7 cellular contexts compared by ENCODE assay signal in the genomic region with DNA sequence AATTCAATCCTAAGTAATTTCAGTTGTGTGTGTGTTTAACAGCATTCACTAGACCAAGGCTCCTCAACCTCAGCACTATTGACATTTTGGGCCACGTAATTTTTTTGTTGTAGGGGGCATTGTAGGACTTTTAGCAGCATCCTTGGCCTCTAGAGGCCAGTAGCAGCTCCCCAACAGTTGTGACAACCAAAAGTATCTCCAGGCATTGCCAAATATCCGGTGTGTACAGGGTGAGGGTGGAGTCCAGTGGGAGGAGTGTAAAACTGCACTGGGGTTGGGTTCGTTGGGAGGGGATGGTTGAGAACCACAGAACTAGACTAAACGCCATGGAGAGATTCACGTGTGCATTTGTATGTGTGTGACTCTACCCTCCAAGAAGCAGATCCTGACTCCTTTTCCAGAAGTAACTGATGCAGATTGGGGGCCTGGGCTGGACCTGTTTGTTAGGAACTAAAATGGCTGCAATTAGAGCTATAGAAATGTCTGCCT. TPM values are rescaled to one million over a fixed set of nuclear protein-coding genes. Genes with fewer than 3 reads are reported as not detected.
A peak's percentile ranks its signal among the peaks of the same experiment; 100 is the strongest.
DNase-seq lines count a peak whose midpoint lies in the region; ATAC-seq and TF ChIP-seq lines count a peak whose summit lies in the region.

No MANE protein-coding gene starts in this region.

- H3K4me3 Mint-ChIP-seq in activated CD8-positive, alpha-beta memory T cell treated with anti-CD3 and anti-CD28 coated beads, Interleukin-2, amount 10 ng/mL, durations not matched to agents 7 days and 5 days, result no peak overlapping the region

- H3K27me3 Mint-ChIP-seq in activated CD8-positive, alpha-beta memory T cell treated with anti-CD3 and anti-CD28 coated beads, Interleukin-2, amount 10 ng/mL, durations not matched to agents 7 days and 5 days, result no peaks in the 10 kb centered on the region

- H3K9me3 Mint-ChIP-seq in activated CD8-positive, alpha-beta memory T cell treated with anti-CD3 and anti-CD28 coated beads, Interleukin-2, amount 10 ng/mL, durations not matched to agents 7 days and 5 days (ENCODE audit: low read depth), result no peaks in the 10 kb centered on the region

- H3K36me3 Mint-ChIP-seq in activated CD8-positive, alpha-beta memory T cell treated with anti-CD3 and anti-CD28 coated beads, Interleukin-2, amount 10 ng/mL, durations not matched to agents 7 days and 5 days, result no peaks in the 10 kb centered on the region

- CTCF ChIA-PET in HEK293 (lab: Yijun Ruan, JAX), result interaction anchor here (0.6 to 1.3 kb wide), 6 partner anchors 9 to 117 kb away, joined by 3 to 5 read pairs (median 4); no protein-coding TSS in a partner anchor
- CTCF ChIA-PET in activated CD8-positive, alpha-beta memory T cell treated with anti-CD3 and anti-CD28 coated beads, Interleukin-2, amount 10 ng/mL, durations not matched to agents 7 days and 5 days (lab: Charles Lee), result interaction anchor here (0.6 to 1.7 kb wide), 13 partner anchors 9 to 356 kb away, joined by 3 to 5 read pairs (median 3); no protein-coding TSS in a partner anchor

- H3K27ac ChIP-seq in HEK293 (ENCODE audit: extremely low read depth, low read depth, low read length), result no peak overlapping the region

- H3K27ac Mint-ChIP-seq in activated CD8-positive, alpha-beta memory T cell treated with anti-CD3 and anti-CD28 coated beads, Interleukin-2, amount 10 ng/mL, durations not matched to agents 7 days and 5 days, result peak overlapping the region; percentile 52

- TF ChIP-seq CTCF in GM10266 (IDR thresholded peaks at IDR 0.05; ENCODE audit: control insufficient read depth, insufficient read depth, low read depth, missing control alignments) (peak; percentile 54), HEK293 (tag by site-specific recombination; IDR thresholded peaks at IDR 0.05) (peak; percentile 76)

- no peaks in the 10 kb centered on the region for H3K9me3 ChIP-seq in HEK293 (ENCODE audit: control insufficient read depth, insufficient read depth, low read depth, low read length)

- no peaks in the 10 kb centered on the region for H3K36me3 ChIP-seq in HEK293 (ENCODE audit: control insufficient read depth in 2 of 2, insufficient read depth in 1 of 2, low read length in 2 of 2)

- no peak overlapping the region for H3K4me3 ChIP-seq in HEK293 (ENCODE audit: low read depth, low read length)

- H3K4me1 ChIP-seq in HEK293 (ENCODE audit: control insufficient read depth, insufficient read depth, low read length), result no peaks in the 10 kb centered on the region

- peak; percentile 100 for ATAC-seq in activated CD8-positive, alpha-beta memory T cell treated with anti-CD3 and anti-CD28 coated beads, Interleukin-2, amount 10 ng/mL, durations not matched to agents 7 days and 5 days

- DNase-seq in GM10266 (ENCODE audit: extremely low spot score) (peak; percentile 73), NCI-H774 (lab: John Stamatoyannopoulos, UW) (peak; percentile 37), germinal center (ENCODE audit: low spot score) (peak; percentile 40), NCI-H1048 (lab: John Stamatoyannopoulos, UW) (no peak)
- peak; percentile 85 for DNase-seq in activated CD8-positive, alpha-beta memory T cell treated with anti-CD3 and anti-CD28 coated beads, Interleukin-2, amount 10 ng/mL, durations not matched to agents 7 days and 5 days
- peak; percentile 21 to 22 for DNase-seq in stimulated activated CD8-positive, alpha-beta memory T cell treated with anti-CD3 and anti-CD28 coated beads, Interleukin-7, amount 100 ng/mL, for 4 hours (ENCODE audit: low read depth in 2 of 2)

- peaks cover 23% of the 10 kb centered on the region for H3K4me1 Mint-ChIP-seq in activated CD8-positive, alpha-beta memory T cell treated with anti-CD3 and anti-CD28 coated beads, Interleukin-2, amount 10 ng/mL, durations not matched to agents 7 days and 5 days

- POLR2A ChIA-PET in HEK293 (lab: Yijun Ruan, JAX), result no interaction called here

TF ChIP-seq in HEK293, 187 proteins besides CTCF, POLR2A, EP300 and RAD21 (continues in another document):
- TF ChIP-seq ZNF223 (tag by site-specific recombination; IDR thresholded peaks at IDR 0.05), result no peak
- TF ChIP-seq ZFHX2 (tag by site-specific recombination; conservative IDR thresholded peaks at IDR 0.05), result peak; percentile 14; the same call in 1 of the 2 replicates
- TF ChIP-seq ZNF391 (tag by site-specific recombination; IDR thresholded peaks at IDR 0.05; ENCODE audit: borderline replicate concordance, low read depth), result no peak
- 0 out of 2 replicates have a peak, but pooled peaks have one; percentile 20 for TF ChIP-seq ZNF654 (tag by site-specific recombination; IDR thresholded peaks at IDR 0.05; ENCODE audit: low read depth)
- peak; percentile 25; the same call in 1 of the 2 replicates for TF ChIP-seq ZNF600 (tag by site-specific recombination; IDR thresholded peaks at IDR 0.05)
- TF ChIP-seq, protein P1, sequence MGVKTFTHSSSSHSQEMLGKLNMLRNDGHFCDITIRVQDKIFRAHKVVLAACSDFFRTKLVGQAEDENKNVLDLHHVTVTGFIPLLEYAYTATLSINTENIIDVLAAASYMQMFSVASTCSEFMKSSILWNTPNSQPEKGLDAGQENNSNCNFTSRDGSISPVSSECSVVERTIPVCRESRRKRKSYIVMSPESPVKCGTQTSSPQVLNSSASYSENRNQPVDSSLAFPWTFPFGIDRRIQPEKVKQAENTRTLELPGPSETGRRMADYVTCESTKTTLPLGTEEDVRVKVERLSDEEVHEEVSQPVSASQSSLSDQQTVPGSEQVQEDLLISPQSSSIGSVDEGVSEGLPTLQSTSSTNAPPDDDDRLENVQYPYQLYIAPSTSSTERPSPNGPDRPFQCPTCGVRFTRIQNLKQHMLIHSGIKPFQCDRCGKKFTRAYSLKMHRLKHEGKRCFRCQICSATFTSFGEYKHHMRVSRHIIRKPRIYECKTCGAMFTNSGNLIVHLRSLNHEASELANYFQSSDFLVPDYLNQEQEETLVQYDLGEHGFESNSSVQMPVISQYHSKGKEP (tag by site-specific recombination; IDR thresholded peaks at IDR 0.05), result 0 out of 2 replicates have a peak, but pooled peaks have one; percentile 12
- TF ChIP-seq ZNF629 (tag by site-specific recombination; IDR thresholded peaks at IDR 0.05), result 0 out of 2 replicates have a peak, but pooled peaks have one; percentile 48
- TF ChIP-seq ZNF114 (tag by site-specific recombination; IDR thresholded peaks at IDR 0.05), result no peak
- TF ChIP-seq ZNF140 (tag by site-specific recombination; IDR thresholded peaks at IDR 0.05), result no peak
- no peak for TF ChIP-seq ZNF138 (tag by site-specific recombination; IDR thresholded peaks at IDR 0.05; ENCODE audit: borderline replicate concordance)
- no peak for TF ChIP-seq SALL2 (tag by site-specific recombination; IDR thresholded peaks at IDR 0.05; ENCODE audit: borderline replicate concordance)
- TF ChIP-seq BCL11A (tag by site-specific recombination; IDR thresholded peaks at IDR 0.05; ENCODE audit: low read depth), result no peak
- TF ChIP-seq, protein P2, sequence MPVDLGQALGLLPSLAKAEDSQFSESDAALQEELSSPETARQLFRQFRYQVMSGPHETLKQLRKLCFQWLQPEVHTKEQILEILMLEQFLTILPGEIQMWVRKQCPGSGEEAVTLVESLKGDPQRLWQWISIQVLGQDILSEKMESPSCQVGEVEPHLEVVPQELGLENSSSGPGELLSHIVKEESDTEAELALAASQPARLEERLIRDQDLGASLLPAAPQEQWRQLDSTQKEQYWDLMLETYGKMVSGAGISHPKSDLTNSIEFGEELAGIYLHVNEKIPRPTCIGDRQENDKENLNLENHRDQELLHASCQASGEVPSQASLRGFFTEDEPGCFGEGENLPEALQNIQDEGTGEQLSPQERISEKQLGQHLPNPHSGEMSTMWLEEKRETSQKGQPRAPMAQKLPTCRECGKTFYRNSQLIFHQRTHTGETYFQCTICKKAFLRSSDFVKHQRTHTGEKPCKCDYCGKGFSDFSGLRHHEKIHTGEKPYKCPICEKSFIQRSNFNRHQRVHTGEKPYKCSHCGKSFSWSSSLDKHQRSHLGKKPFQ (tag by site-specific recombination; IDR thresholded peaks at IDR 0.05), result peak; percentile 97
- TF ChIP-seq ZNF350 (tag by site-specific recombination; IDR thresholded peaks at IDR 0.05), result no peak
- TF ChIP-seq, protein P3, sequence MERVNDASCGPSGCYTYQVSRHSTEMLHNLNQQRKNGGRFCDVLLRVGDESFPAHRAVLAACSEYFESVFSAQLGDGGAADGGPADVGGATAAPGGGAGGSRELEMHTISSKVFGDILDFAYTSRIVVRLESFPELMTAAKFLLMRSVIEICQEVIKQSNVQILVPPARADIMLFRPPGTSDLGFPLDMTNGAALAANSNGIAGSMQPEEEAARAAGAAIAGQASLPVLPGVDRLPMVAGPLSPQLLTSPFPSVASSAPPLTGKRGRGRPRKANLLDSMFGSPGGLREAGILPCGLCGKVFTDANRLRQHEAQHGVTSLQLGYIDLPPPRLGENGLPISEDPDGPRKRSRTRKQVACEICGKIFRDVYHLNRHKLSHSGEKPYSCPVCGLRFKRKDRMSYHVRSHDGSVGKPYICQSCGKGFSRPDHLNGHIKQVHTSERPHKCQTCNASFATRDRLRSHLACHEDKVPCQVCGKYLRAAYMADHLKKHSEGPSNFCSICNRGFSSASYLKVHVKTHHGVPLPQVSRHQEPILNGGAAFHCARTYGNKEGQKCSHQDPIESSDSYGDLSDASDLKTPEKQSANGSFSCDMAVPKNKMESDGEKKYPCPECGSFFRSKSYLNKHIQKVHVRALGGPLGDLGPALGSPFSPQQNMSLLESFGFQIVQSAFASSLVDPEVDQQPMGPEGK (tag by site-specific recombination; IDR thresholded peaks at IDR 0.05), result 0 out of 2 replicates have a peak, but pooled peaks have one; percentile 46
- no peak for TF ChIP-seq ZNF664 (tag by site-specific recombination; IDR thresholded peaks at IDR 0.05)
- TF ChIP-seq, protein P4, sequence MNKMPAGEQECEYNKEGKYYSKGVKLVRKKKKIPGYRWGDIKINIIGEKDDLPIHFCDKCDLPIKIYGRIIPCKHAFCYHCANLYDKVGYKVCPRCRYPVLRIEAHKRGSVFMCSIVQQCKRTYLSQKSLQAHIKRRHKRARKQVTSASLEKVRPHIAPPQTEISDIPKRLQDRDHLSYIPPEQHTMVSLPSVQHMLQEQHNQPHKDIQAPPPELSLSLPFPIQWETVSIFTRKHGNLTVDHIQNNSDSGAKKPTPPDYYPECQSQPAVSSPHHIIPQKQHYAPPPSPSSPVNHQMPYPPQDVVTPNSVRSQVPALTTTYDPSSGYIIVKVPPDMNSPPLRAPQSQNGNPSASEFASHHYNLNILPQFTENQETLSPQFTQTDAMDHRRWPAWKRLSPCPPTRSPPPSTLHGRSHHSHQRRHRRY (tag by site-specific recombination; IDR thresholded peaks at IDR 0.05), result no peak
- TF ChIP-seq ZNF175 (tag by site-specific recombination; IDR thresholded peaks at IDR 0.05), result no peak
- TF ChIP-seq ZNF423 (tag by site-specific recombination; IDR thresholded peaks at IDR 0.05), result no peak
- TF ChIP-seq ZBTB20 (tag by site-specific recombination; IDR thresholded peaks at IDR 0.05), result peak; percentile 32; the same call in 1 of the 2 replicates
- no peak for TF ChIP-seq ZNF248 (tag by site-specific recombination; IDR thresholded peaks at IDR 0.05)

RNA-seq across cellular contexts. Expression of a gene that starts 5.9 kb away (rescaled TPM):
- total RNA-seq in activated CD8-positive, alpha-beta memory T cell treated with anti-CD3 and anti-CD28 coated beads, Interleukin-2, amount 10 ng/mL, durations not matched to agents 7 days and 5 days, result 10 to 100 TPM; 34.6 to 39.7 TPM
